In genomic region chr2:177207101-177207500, GRCh38 we compare ENCODE assay signal across 11 cellular contexts.
DNase-seq lines count a peak whose midpoint lies in the region; ATAC-seq and TF ChIP-seq lines count a peak whose summit lies in the region.
"Had no signal": no experiment of that assay in that cellular context is flagged by ENCODE, and none has a peak within 500 bp of the region (broad histone marks: within the 10 kb centered on the region; RNA-seq: fewer than 3 reads in every experiment).

No MANE protein-coding gene starts in this region.

- peaks cover 0 to 10% (median 3%) of the 10 kb centered on the region in 4 donors for H3K4me1 ChIP-seq in tibial artery

- no peak for TF ChIP-seq CTCF in GM10248 (IDR thresholded peaks at IDR 0.05; ENCODE audit: control extremely low read depth, extremely low read depth, low read depth, missing control alignments)
- no peak for TF ChIP-seq CTCF in tibial artery (IDR thresholded peaks at IDR 0.05)

- no peaks in the 10 kb centered on the region for H3K36me3 ChIP-seq in tibial artery

- H3K27ac ChIP-seq in tibial artery = no peak overlapping the region
- H3K27ac ChIP-seq: body of pancreas had no signal

- DNase-seq in GM10248 (ENCODE audit: extremely low spot score) (peak; percentile 40), 8988T (no peak), tibial artery (no peak), middle frontal gyrus (ENCODE audit: extremely low spot score, low spot score) (no peak)
- DNase-seq in activated effector memory CD4-positive, alpha-beta T cell treated with Interleukin-2 at 50 U/mL for 16 hours = no peak
- DNase-seq: body of pancreas, immature natural killer cell, T-cell had no signal

- CTCF ChIA-PET in GM10248 (lab: Yijun Ruan, JAX) = interaction anchor here (1.4 to 3.3 kb wide), 2 partner anchors 12 to 43 kb away, joined by 4 to 13 read pairs; no protein-coding TSS in a partner anchor

- intact Hi-C loops in tibial artery (cut with DNase I; ENCODE audit: low total_unique reads) = no loop called here

- ATAC-seq in GM19023 (IDR thresholded peaks at IDR 0.05; ENCODE audit: unreplicated experiment) (peak; percentile 74), HG02571 (IDR thresholded peaks at IDR 0.05; ENCODE audit: unreplicated experiment) (peak; percentile 68), HG03439 (IDR thresholded peaks at IDR 0.05; ENCODE audit: unreplicated experiment) (peak; percentile 53)
- ATAC-seq: body of pancreas, T-cell had no signal

- H3K4me3 ChIP-seq in tibial artery = no peak overlapping the region
- H3K4me3 ChIP-seq: body of pancreas had no signal

- H3K27me3 ChIP-seq in tibial artery = no peaks in the 10 kb centered on the region
- H3K27me3 ChIP-seq: body of pancreas had no signal

- POLR2A ChIA-PET in GM10248 (lab: Yijun Ruan, JAX) = no interaction called here

- no peaks in the 10 kb centered on the region for H3K9me3 ChIP-seq in tibial artery
